12 cellular contexts compared by ENCODE assay signal in genomic region chr15:71806452-71806931, GRCh38. TPM values are rescaled to one million over a fixed set of nuclear protein-coding genes. Genes with fewer than 3 reads are reported as not detected.
A peak's percentile ranks its signal among the peaks of the same experiment; 100 is the strongest.
DNase-seq lines count a peak whose midpoint lies in the region; ATAC-seq, FAIRE-seq and TF ChIP-seq lines count a peak whose summit lies in the region.
"Had no signal": no experiment of that assay in that cellular context is flagged by ENCODE, and none has a peak within 500 bp of the region (broad histone marks: within the 10 kb centered on the region; RNA-seq: fewer than 3 reads in every experiment).

No MANE protein-coding gene starts in this region.

- H3K4me2 ChIP-seq in GM23338 (peak overlapping the region; percentile 72), endothelial cell of umbilical vein (ENCODE audit: insufficient read depth, low read length) (no peak overlapping the region), trophoblast cell (ENCODE audit: low read length) (no peak overlapping the region)

- POLR2A ChIA-PET in endothelial cell of umbilical vein (lab: Charles Lee), result no interaction called here

- peaks cover 7% of the 10 kb centered on the region; the same call in 1 of the 2 replicates for H3F3A ChIP-seq in GM23338 (replicated peaks; ENCODE audit: low read depth)

- H2AFZ ChIP-seq in GM23338 (peak overlapping the region; percentile 90), endothelial cell of umbilical vein (ENCODE audit: low read depth, low read length) (no peak overlapping the region), trophoblast cell (ENCODE audit: insufficient read depth, low read length, poor library complexity) (peak overlapping the region; percentile 39)

- H3K27me3 Mint-ChIP-seq in GM23338 (ENCODE audit: insufficient read depth, low read depth, poor library complexity), result peaks cover 15% of the 10 kb centered on the region
- no peaks in the 10 kb centered on the region for H3K27me3 Mint-ChIP-seq in T-helper 2 cell treated with Interferon-gamma antibody and Interleukin-4, amounts not matched to agents 5 μg/mL and 100 μg/mL, for 36 hours (ENCODE audit: low read depth)

- no peak overlapping the region for H3K18ac ChIP-seq in trophoblast cell (ENCODE audit: low read length)

- H3K27ac ChIP-seq in GM23338 (ENCODE audit: low read depth), result peak overlapping the region; percentile 82
- H3K27ac ChIP-seq in endothelial cell of umbilical vein (ENCODE audit: insufficient read depth, low read depth, low read length), result no peak overlapping the region
- H3K27ac ChIP-seq in trophoblast cell (ENCODE audit: low read depth, low read length), result no peak overlapping the region

- peak overlapping the region; percentile 58 for H3K4me3 Mint-ChIP-seq in GM23338
- no peak overlapping the region for H3K4me3 Mint-ChIP-seq in T-helper 2 cell treated with Interferon-gamma antibody and Interleukin-4, amounts not matched to agents 5 μg/mL and 100 μg/mL, for 36 hours
- H3K4me3 Mint-ChIP-seq: stimulated activated naive CD8-positive, alpha-beta T cell treated with anti-CD3 and anti-CD28 coated beads, Interleukin-15, Interleukin-2, amounts not matched to agents 100 ng/mL and 50 ng/mL, for 24 hours had no signal

- H4K91ac ChIP-seq in trophoblast cell (ENCODE audit: low read depth, low read length), result no peak overlapping the region

- no peaks in the 10 kb centered on the region for H3K36me3 ChIP-seq in GM23338 (ENCODE audit: insufficient read depth)
- H3K36me3 ChIP-seq in endothelial cell of umbilical vein (ENCODE audit: control insufficient read depth in 2 of 2, extremely low read depth in 1 of 2, insufficient read depth in 2 of 2, low read length in 2 of 2), result no peaks in the 10 kb centered on the region
- H3K36me3 ChIP-seq in trophoblast cell (ENCODE audit: control insufficient read depth in 1 of 2, insufficient read depth in 2 of 2, low read length in 2 of 2), result no peaks in the 10 kb centered on the region

- BruUV-seq in endothelial cell of umbilical vein (replicated peaks; lab: Mats Ljungman, UMichigan), result no TSS peak

- H4K20me1 ChIP-seq in GM23338 (replicated peaks; ENCODE audit: insufficient read depth) (no peaks in the 10 kb centered on the region), endothelial cell of umbilical vein (replicated peaks; ENCODE audit: control insufficient read depth, extremely low read depth, insufficient read depth, low read length) (no peaks in the 10 kb centered on the region)

- ATAC-seq in GM23338 (peak; percentile 3; the same call in 1 of the 3 replicates), GM19328 (IDR thresholded peaks at IDR 0.05; ENCODE audit: unreplicated experiment) (no peak), HG03354 (IDR thresholded peaks at IDR 0.05; ENCODE audit: poor library complexity, severe bottlenecking, unreplicated experiment) (no peak)

- peak; percentile 64 for FAIRE-seq in RCC 7860 (lab: Jason Lieb, UNC)
- FAIRE-seq in endothelial cell of umbilical vein (lab: Jason Lieb, UNC), result peak; percentile 44

- CTCF ChIA-PET in endothelial cell of umbilical vein (lab: Charles Lee), result interaction anchor here (0.8 to 12.4 kb wide), 6 partner anchors 44 to 832 kb away, joined by 3 to 235 read pairs (median 51); no protein-coding TSS in a partner anchor

- DNase-seq in GM23338 (ENCODE audit: low spot score) (peak; percentile 37), RCC 7860 (ENCODE audit: low spot score) (peak; percentile 78), endothelial cell of umbilical vein (ENCODE audit: low read depth, low spot score) (peak; percentile 42), trophoblast cell (no peak)
- DNase-seq in T-helper 2 cell treated with Interferon-gamma antibody and Interleukin-4, amounts not matched to agents 5 μg/mL and 100 μg/mL, for 36 hours (ENCODE audit: low spot score), result no peak
- DNase-seq in activated CD4-positive, alpha-beta T cell treated with anti-CD3 and anti-CD28 coated beads for 1 hour, result no peak
- DNase-seq: activated CD8-positive, alpha-beta memory T cell treated with anti-CD3 and anti-CD28 coated beads, Interleukin-2, amount 50 U/mL, for 4 hours; effector CD8-positive, alpha-beta T cell had no signal

- no peak overlapping the region for H3K23ac ChIP-seq in trophoblast cell (ENCODE audit: low read length)

- H3K4ac ChIP-seq in trophoblast cell (ENCODE audit: low read depth, low read length), result no peak overlapping the region

- TF ChIP-seq CTCF in GM23338 (conservative IDR thresholded peaks at IDR 0.05; ENCODE audit: low read depth in 2 of 2) (no peak), endothelial cell of umbilical vein (IDR thresholded peaks at IDR 0.05; ENCODE audit: extremely low read depth in 1 of 2, insufficient read depth in 1 of 2, low read depth in 1 of 2, low read length in 2 of 2) (no peak)

- no peak for TF ChIP-seq POLR2A in endothelial cell of umbilical vein (IDR thresholded peaks at IDR 0.05; ENCODE audit: low read depth, low read length)

- no peak overlapping the region for H2AK5ac ChIP-seq in trophoblast cell (ENCODE audit: low read length)

- H3K27me3 ChIP-seq in GM23338 (ENCODE audit: insufficient read depth), result no peaks in the 10 kb centered on the region
- no peaks in the 10 kb centered on the region for H3K27me3 ChIP-seq in endothelial cell of umbilical vein (ENCODE audit: control insufficient read depth in 2 of 2, insufficient read depth in 2 of 2, low read length in 2 of 2)
- no peaks in the 10 kb centered on the region for H3K27me3 ChIP-seq in trophoblast cell (ENCODE audit: insufficient read depth, low read length)

- peaks cover 35% of the 10 kb centered on the region for H3K4me1 Mint-ChIP-seq in GM23338
- H3K4me1 Mint-ChIP-seq in T-helper 2 cell treated with Interferon-gamma antibody and Interleukin-4, amounts not matched to agents 5 μg/mL and 100 μg/mL, for 36 hours (ENCODE audit: low read depth), result no peaks in the 10 kb centered on the region

- H3K14ac ChIP-seq in trophoblast cell (ENCODE audit: low read length), result no peak overlapping the region

- no peak overlapping the region for H2BK5ac ChIP-seq in trophoblast cell (ENCODE audit: low read depth, low read length, poor library complexity)

- H3K36me3 Mint-ChIP-seq in GM23338 (ENCODE audit: low read depth), result no peaks in the 10 kb centered on the region; the same call in 2 of the 3 replicates
- H3K36me3 Mint-ChIP-seq in T-helper 2 cell treated with Interferon-gamma antibody and Interleukin-4, amounts not matched to agents 5 μg/mL and 100 μg/mL, for 36 hours (ENCODE audit: low read depth), result no peaks in the 10 kb centered on the region

- H2BK12ac ChIP-seq in trophoblast cell (ENCODE audit: low read length), result peak overlapping the region; percentile 23

- no peaks in the 10 kb centered on the region for H3K79me2 ChIP-seq in GM23338 (replicated peaks; ENCODE audit: insufficient read depth)
- no peaks in the 10 kb centered on the region for H3K79me2 ChIP-seq in endothelial cell of umbilical vein (ENCODE audit: control insufficient read depth, insufficient read depth, low read length)
- H3K79me2 ChIP-seq in trophoblast cell (ENCODE audit: control insufficient read depth, insufficient read depth, low read length, poor library complexity), result no peaks in the 10 kb centered on the region

- H4K12ac ChIP-seq in trophoblast cell (ENCODE audit: low read depth, low read length), result no peak overlapping the region

- no peaks in the 10 kb centered on the region for H3K9me2 ChIP-seq in GM23338 (ENCODE audit: insufficient read depth)

- peak overlapping the region; percentile 50 for H4K8ac ChIP-seq in trophoblast cell (ENCODE audit: low read depth, low read length)

- H3K9me3 ChIP-seq in endothelial cell of umbilical vein (replicated peaks; ENCODE audit: control insufficient read depth, insufficient read depth, low read length), result no peaks in the 10 kb centered on the region
- H3K9me3 ChIP-seq in trophoblast cell (ENCODE audit: insufficient read depth, low read depth, low read length), result no peaks in the 10 kb centered on the region

- dilution Hi-C loops in endothelial cell of umbilical vein (cut with MboI; ENCODE audit: extremely low pct_ligation_motif_present, low sequenced_read_pairs), result no loop called here

- no peaks in the 10 kb centered on the region for H3K9me1 ChIP-seq in endothelial cell of umbilical vein (replicated peaks; ENCODE audit: control insufficient read depth, extremely low read depth, insufficient read depth, low read length)

- H3K27ac Mint-ChIP-seq in GM23338, result peak overlapping the region; percentile 86; the same call in 1 of the 2 replicates
- H3K27ac Mint-ChIP-seq in T-helper 2 cell treated with Interferon-gamma antibody and Interleukin-4, amounts not matched to agents 5 μg/mL and 100 μg/mL, for 36 hours, result no peak overlapping the region
- H3K27ac Mint-ChIP-seq: stimulated activated naive CD8-positive, alpha-beta T cell treated with anti-CD3 and anti-CD28 coated beads, Interleukin-15, Interleukin-2, amounts not matched to agents 100 ng/mL and 50 ng/mL, for 24 hours had no signal

- no CpG with 5 or more reads among the region's 7 CpGs for WGBS in trophoblast cell (ENCODE audit: extremely low coverage, insufficient coverage, insufficient read length)

- H3K9ac ChIP-seq in endothelial cell of umbilical vein (replicated peaks; ENCODE audit: extremely low read depth, insufficient read depth, low read length) (no peak overlapping the region), trophoblast cell (ENCODE audit: low read length) (no peak overlapping the region)

- H3K79me1 ChIP-seq in trophoblast cell (ENCODE audit: low read length), result no peaks in the 10 kb centered on the region

- no peaks in the 10 kb centered on the region for H3K9me3 Mint-ChIP-seq in GM23338
- no peaks in the 10 kb centered on the region for H3K9me3 Mint-ChIP-seq in T-helper 2 cell treated with Interferon-gamma antibody and Interleukin-4, amounts not matched to agents 5 μg/mL and 100 μg/mL, for 36 hours
- H3K9me3 Mint-ChIP-seq: stimulated activated naive CD8-positive, alpha-beta T cell treated with anti-CD3 and anti-CD28 coated beads, Interleukin-15, Interleukin-2, amounts not matched to agents 100 ng/mL and 50 ng/mL, for 24 hours had no signal

- H3K4me3 ChIP-seq in GM23338 (peak overlapping the region; percentile 46; the same call in 1 of the 2 replicates), endothelial cell of umbilical vein (replicated peaks in 1 of 3; ENCODE audit: insufficient read depth in 1 of 3, low read depth in 1 of 3, low read length in 3 of 3) (no peak overlapping the region), trophoblast cell (ENCODE audit: low read depth, low read length) (no peak overlapping the region)

- intact Hi-C loops in endothelial cell of umbilical vein (cut with micrococcal nuclease), result loop anchor here (1.0 kb wide), 1 partner anchor 349 kb away; no protein-coding TSS in a partner anchor

- H3K4me1 ChIP-seq in GM23338 (ENCODE audit: insufficient read depth), result peaks cover 25% of the 10 kb centered on the region
- peaks cover 14% of the 10 kb centered on the region for H3K4me1 ChIP-seq in endothelial cell of umbilical vein (ENCODE audit: control insufficient read depth, extremely low read depth, insufficient read depth, low read length)
- peaks cover 19 to 21% of the 10 kb centered on the region in 2 experiments for H3K4me1 ChIP-seq in trophoblast cell (ENCODE audit: control insufficient read depth in 1 of 2, insufficient read depth in 2 of 2, low read length in 2 of 2)

- no peak overlapping the region for H2BK120ac ChIP-seq in trophoblast cell (ENCODE audit: insufficient read depth, low read length, poor library complexity)

RNA-seq across cellular contexts. Expression of gene NR2E3, which starts 3.9 kb away (rescaled TPM):
- total RNA-seq in GM23338 (2014; rRNA removed; shearing (Covaris generic)), result 0.62 and 1.3 TPM in 2 replicates
- polyA plus RNA-seq in GM23338 (2016; fragmentation: Nextera tagmentation; extraction: Ambion mirVana) (0.83 and 1.4 TPM in 2 replicates), endothelial cell of umbilical vein (0.03 and 0.04 TPM in 2 replicates)
- 0.25 and 0.38 TPM in 2 replicates for total RNA-seq in endothelial cell of umbilical vein
- polyA plus RNA-seq in endothelial cell of umbilical vein (2011; cell fraction: cytosol; rRNA removed), result 0.03 TPM in 1 of 2 replicates, not detected in the other
- 0.37 and 0.42 TPM in 2 replicates for polyA plus RNA-seq in endothelial cell of umbilical vein (2011; cell fraction: nucleus; rRNA removed)
- 0.10 and 0.50 TPM in 2 replicates for polyA plus RNA-seq in endothelial cell of umbilical vein (2012)
- polyA minus RNA-seq in endothelial cell of umbilical vein, result 0.15 TPM in 1 of 2 replicates, not detected in the other
- polyA minus RNA-seq in endothelial cell of umbilical vein (2011; cell fraction: cytosol; rRNA and poly(A)+ RNA removed), result not detected
- polyA minus RNA-seq in endothelial cell of umbilical vein (2011; cell fraction: nucleus; rRNA and poly(A)+ RNA removed), result 1.1 and 2.3 TPM in 2 replicates
- 0.12 and 0.14 TPM in 2 replicates for polyA plus RNA-seq in trophoblast cell (2013)
- total RNA-seq: T-helper 1 cell treated with Interleukin-12 subunit alpha and Interleukin-12 subunit beta and Interleukin-4 antibody, amounts not matched to agents 30 ng/mL and 1 ng/mL, for 36 hours had no signal

Comparison
In these comparisons a context has a peak if more than half of its experiments do, and no peak if none do; other contexts are left out.
1. DNase-seq: peak in GM23338 (single experiment), RCC 7860 (single experiment) and endothelial cell of umbilical vein (single experiment); none in trophoblast cell (0 of 2), T-helper 2 cell treated with Interferon-gamma antibody and Interleukin-4, amounts not matched to agents 5 μg/mL and 100 μg/mL, for 36 hours (single experiment) and activated CD4-positive, alpha-beta T cell treated with anti-CD3 and anti-CD28 coated beads for 1 hour (single experiment).